Comparison of ENCODE assay signal across 2 cellular contexts in the genomic region with DNA sequence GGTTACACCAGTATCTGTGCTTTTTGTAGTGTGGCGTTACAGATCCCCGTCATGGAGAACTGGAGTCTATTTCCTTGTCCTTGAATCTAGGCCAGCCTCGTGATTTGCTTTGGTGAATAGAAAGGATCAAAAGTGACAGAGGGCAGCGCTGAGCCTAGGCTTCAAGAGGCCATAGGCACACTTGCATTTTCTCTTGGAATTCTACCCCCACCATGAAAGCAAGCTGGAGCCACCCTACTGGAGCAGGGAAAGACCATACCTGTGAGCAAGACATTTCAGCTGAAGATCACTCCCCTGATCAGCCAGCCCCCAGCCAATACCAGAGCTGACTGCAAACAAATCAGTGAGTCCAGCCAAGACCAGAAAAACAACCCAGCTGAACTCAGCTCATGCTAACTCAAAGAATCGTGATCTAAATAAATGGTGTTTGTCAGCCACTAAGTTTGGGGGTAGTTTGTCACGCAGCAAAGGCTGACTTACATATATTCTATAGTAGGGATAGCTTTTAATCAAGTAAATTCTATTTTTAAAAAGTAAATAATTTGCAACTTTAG.
TF ChIP-seq lines count a peak whose summit lies in the region.

No MANE protein-coding gene starts in this region.

TF ChIP-seq in HCT116, 20 proteins besides CTCF, POLR2A, EP300 and RAD21:
- TF ChIP-seq, protein P1, sequence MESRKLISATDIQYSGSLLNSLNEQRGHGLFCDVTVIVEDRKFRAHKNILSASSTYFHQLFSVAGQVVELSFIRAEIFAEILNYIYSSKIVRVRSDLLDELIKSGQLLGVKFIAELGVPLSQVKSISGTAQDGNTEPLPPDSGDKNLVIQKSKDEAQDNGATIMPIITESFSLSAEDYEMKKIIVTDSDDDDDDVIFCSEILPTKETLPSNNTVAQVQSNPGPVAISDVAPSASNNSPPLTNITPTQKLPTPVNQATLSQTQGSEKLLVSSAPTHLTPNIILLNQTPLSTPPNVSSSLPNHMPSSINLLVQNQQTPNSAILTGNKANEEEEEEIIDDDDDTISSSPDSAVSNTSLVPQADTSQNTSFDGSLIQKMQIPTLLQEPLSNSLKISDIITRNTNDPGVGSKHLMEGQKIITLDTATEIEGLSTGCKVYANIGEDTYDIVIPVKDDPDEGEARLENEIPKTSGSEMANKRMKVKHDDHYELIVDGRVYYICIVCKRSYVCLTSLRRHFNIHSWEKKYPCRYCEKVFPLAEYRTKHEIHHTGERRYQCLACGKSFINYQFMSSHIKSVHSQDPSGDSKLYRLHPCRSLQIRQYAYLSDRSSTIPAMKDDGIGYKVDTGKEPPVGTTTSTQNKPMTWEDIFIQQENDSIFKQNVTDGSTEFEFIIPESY (IDR thresholded peaks at IDR 0.05; ENCODE audit: extremely low read depth, insufficient replicate concordance, low read length), result no peak
- TF ChIP-seq SIN3A (IDR thresholded peaks at IDR 0.05; ENCODE audit: low read depth) (no peak), TCF7L2 (IDR thresholded peaks at IDR 0.05; ENCODE audit: borderline replicate concordance, extremely low read depth, insufficient read depth, insufficient read length) (no peak), EZH2phosphoT487 (IDR thresholded peaks at IDR 0.05; ENCODE audit: borderline replicate concordance) (no peak), FOSL1 (IDR thresholded peaks at IDR 0.05; ENCODE audit: low read depth) (no peak), EGR1 (IDR thresholded peaks at IDR 0.05; ENCODE audit: low read depth) (no peak), CEBPB (IDR thresholded peaks at IDR 0.05; ENCODE audit: low read depth) (no peak), SP1 (IDR thresholded peaks at IDR 0.05; ENCODE audit: low read depth) (no peak)
- TF ChIP-seq, protein P2, sequence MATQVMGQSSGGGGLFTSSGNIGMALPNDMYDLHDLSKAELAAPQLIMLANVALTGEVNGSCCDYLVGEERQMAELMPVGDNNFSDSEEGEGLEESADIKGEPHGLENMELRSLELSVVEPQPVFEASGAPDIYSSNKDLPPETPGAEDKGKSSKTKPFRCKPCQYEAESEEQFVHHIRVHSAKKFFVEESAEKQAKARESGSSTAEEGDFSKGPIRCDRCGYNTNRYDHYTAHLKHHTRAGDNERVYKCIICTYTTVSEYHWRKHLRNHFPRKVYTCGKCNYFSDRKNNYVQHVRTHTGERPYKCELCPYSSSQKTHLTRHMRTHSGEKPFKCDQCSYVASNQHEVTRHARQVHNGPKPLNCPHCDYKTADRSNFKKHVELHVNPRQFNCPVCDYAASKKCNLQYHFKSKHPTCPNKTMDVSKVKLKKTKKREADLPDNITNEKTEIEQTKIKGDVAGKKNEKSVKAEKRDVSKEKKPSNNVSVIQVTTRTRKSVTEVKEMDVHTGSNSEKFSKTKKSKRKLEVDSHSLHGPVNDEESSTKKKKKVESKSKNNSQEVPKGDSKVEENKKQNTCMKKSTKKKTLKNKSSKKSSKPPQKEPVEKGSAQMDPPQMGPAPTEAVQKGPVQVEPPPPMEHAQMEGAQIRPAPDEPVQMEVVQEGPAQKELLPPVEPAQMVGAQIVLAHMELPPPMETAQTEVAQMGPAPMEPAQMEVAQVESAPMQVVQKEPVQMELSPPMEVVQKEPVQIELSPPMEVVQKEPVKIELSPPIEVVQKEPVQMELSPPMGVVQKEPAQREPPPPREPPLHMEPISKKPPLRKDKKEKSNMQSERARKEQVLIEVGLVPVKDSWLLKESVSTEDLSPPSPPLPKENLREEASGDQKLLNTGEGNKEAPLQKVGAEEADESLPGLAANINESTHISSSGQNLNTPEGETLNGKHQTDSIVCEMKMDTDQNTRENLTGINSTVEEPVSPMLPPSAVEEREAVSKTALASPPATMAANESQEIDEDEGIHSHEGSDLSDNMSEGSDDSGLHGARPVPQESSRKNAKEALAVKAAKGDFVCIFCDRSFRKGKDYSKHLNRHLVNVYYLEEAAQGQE (IDR thresholded peaks at IDR 0.05; ENCODE audit: low read depth), result no peak
- TF ChIP-seq, protein P3, sequence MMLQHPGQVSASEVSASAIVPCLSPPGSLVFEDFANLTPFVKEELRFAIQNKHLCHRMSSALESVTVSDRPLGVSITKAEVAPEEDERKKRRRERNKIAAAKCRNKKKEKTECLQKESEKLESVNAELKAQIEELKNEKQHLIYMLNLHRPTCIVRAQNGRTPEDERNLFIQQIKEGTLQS (IDR thresholded peaks at IDR 0.05), result no peak

TF ChIP-seq in H1, 55 proteins besides CTCF, POLR2A, EP300 and RAD21:
- no peak for TF ChIP-seq HDAC2 (IDR thresholded peaks at IDR 0.05; ENCODE audit: borderline replicate concordance in 1 of 2, low read depth in 2 of 2, low read length in 2 of 2)
- no peak for TF ChIP-seq RXRA (IDR thresholded peaks at IDR 0.05; ENCODE audit: insufficient read depth, low read depth, low read length)
